In the genomic region with DNA sequence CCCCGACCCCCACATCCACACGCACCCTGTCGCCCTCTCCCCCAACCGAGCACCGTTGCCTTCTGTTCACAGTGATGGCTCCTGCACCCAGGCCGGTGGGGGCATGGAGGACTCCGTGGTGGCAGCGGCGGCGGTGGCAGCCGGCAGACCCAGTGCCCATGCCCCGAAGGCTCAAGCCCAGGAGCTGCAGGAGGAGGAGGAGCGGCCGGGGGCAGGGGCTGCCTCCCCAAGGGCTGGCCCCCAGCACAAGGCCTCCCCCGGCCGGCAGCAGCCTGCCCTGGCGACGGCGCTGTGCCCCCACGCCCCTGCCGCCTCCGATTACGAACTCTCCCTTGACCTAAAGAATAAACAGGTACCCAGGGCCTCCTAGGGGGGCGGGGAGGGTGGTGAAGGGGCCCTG, we compare ENCODE assay signal across 30 cellular contexts.
"Had no signal": no experiment of that assay in that cellular context is flagged by ENCODE, and none has a peak within 500 bp of the region (broad histone marks: within the 10 kb centered on the region; RNA-seq: fewer than 3 reads in every experiment).

No MANE protein-coding gene starts in this region.

- H3K4me3 Mint-ChIP-seq: naive thymus-derived CD4-positive, alpha-beta T cell; natural killer cell; nephron; neural progenitor cell; stimulated activated effector memory CD8-positive, alpha-beta T cell treated with anti-CD3 and anti-CD28 coated beads, Interleukin-12 subunit alpha, Interleukin-12 subunit beta, amount 100 ng/mL, for 72 hours; stimulated activated naive B cell treated with anti-CD40 and anti-IgM and Interleukin-4, amounts not matched to agents 10 μg/mL and 1 μg/mL and 100 μg/mL, for 72 hours had no signal

- H3K36me3 ChIP-seq: neural progenitor cell, neutrophil, ovary, right lobe of liver, sigmoid colon, stomach, thoracic aorta, thyroid gland, tibial nerve, upper lobe of left lung, vagina had no signal

- H3K4me3 ChIP-seq: neural progenitor cell, ovary, psoas muscle, right lobe of liver, sigmoid colon, stomach, thoracic aorta, thyroid gland, tibial nerve, upper lobe of left lung, vagina had no signal

- H3K9me3 Mint-ChIP-seq: naive thymus-derived CD4-positive, alpha-beta T cell; natural killer cell; nephron; neural progenitor cell; stimulated activated effector memory CD8-positive, alpha-beta T cell treated with anti-CD3 and anti-CD28 coated beads, Interleukin-12 subunit alpha, Interleukin-12 subunit beta, amount 100 ng/mL, for 72 hours; stimulated activated naive B cell treated with anti-CD40 and anti-IgM and Interleukin-4, amounts not matched to agents 10 μg/mL and 1 μg/mL and 100 μg/mL, for 72 hours had no signal

- H3K9ac ChIP-seq: neural progenitor cell, parathyroid adenoma had no signal

- H3K27me3 ChIP-seq: neural progenitor cell, neutrophil, ovary, right lobe of liver, thyroid gland, upper lobe of left lung, vagina had no signal

- H3K27ac Mint-ChIP-seq: naive thymus-derived CD4-positive, alpha-beta T cell; natural killer cell; nephron; neural progenitor cell; progenitor cell of endocrine pancreas; stimulated activated effector memory CD8-positive, alpha-beta T cell treated with anti-CD3 and anti-CD28 coated beads, Interleukin-12 subunit alpha, Interleukin-12 subunit beta, amount 100 ng/mL, for 72 hours; stimulated activated naive B cell treated with anti-CD40 and anti-IgM and Interleukin-4, amounts not matched to agents 10 μg/mL and 1 μg/mL and 100 μg/mL, for 72 hours had no signal

- H3K4me1 ChIP-seq: neural progenitor cell, parathyroid adenoma, psoas muscle, right lobe of liver, sigmoid colon, stomach, thyroid gland, tibial nerve, upper lobe of left lung, vagina had no signal

- H3K9me3 ChIP-seq: neutrophil, ovary, psoas muscle, right lobe of liver, sigmoid colon, stomach, thoracic aorta, thyroid gland, tibial nerve, upper lobe of left lung, vagina had no signal

- FAIRE-seq: small intestine, urothelium cell line had no signal

- H3K27ac ChIP-seq: neural progenitor cell, neutrophil, ovary, parathyroid adenoma, psoas muscle, right lobe of liver, sigmoid colon, stomach, thoracic aorta, thyroid gland, tibial nerve, upper lobe of left lung, vagina had no signal

- H3K4me1 Mint-ChIP-seq: naive thymus-derived CD4-positive, alpha-beta T cell; natural killer cell; neural progenitor cell; stimulated activated effector memory CD8-positive, alpha-beta T cell treated with anti-CD3 and anti-CD28 coated beads, Interleukin-12 subunit alpha, Interleukin-12 subunit beta, amount 100 ng/mL, for 72 hours had no signal

- H2AFZ ChIP-seq: neural progenitor cell, parathyroid adenoma had no signal

- ATAC-seq: naive thymus-derived CD4-positive, alpha-beta T cell; natural killer cell; psoas muscle; right cardiac atrium; right lobe of liver; stimulated activated effector memory CD8-positive, alpha-beta T cell treated with anti-CD3 and anti-CD28 coated beads, Interleukin-12 subunit alpha, Interleukin-12 subunit beta, amount 100 ng/mL, for 72 hours; stimulated activated naive B cell treated with anti-CD40 and anti-IgM and Interleukin-4, amounts not matched to agents 10 μg/mL and 1 μg/mL and 100 μg/mL, for 72 hours had no signal

- H3K4me2 ChIP-seq: neural progenitor cell had no signal

- DNase-seq: naive thymus-derived CD4-positive, alpha-beta T cell; natural killer cell; nucleus accumbens; ovary; posterior cingulate gyrus; psoas muscle; right cardiac atrium; right lobe of liver; sigmoid colon; small intestine; stimulated activated CD4-positive, alpha-beta T cell treated with anti-CD3 and anti-CD28 coated beads, Interleukin-15, amount 100 ng/mL, for 24 hours; stimulated activated CD4-positive, alpha-beta T cell treated with anti-CD3 and anti-CD28 coated beads, Interleukin-2, amount 100 ng/mL, for 24 hours; stimulated activated CD4-positive, alpha-beta T cell treated with anti-CD3 and anti-CD28 coated beads, Interleukin-2, amount 100 ng/mL, for 48 hours; stimulated activated CD4-positive, alpha-beta T cell treated with anti-CD3 and anti-CD28 coated beads, Interleukin-4, amount 100 ng/mL, for 24 hours; stimulated activated naive B cell treated with anti-CD40 and anti-IgM and Interleukin-4, amounts not matched to agents 10 μg/mL and 1 μg/mL and 100 μg/mL, for 72 hours; stimulated activated naive CD4-positive, alpha-beta T cell treated with Interleukin-2 at 50 U/mL for 16 hours; stomach; thyroid gland; trophoblast cell had no signal
